ENCODE assay signal across 8 cellular contexts in genomic region chr10:7409045-7409731, GRCh38. TPM values are rescaled to one million over a fixed set of nuclear protein-coding genes. Genes with fewer than 3 reads are reported as not detected.
DNase-seq lines count a peak whose midpoint lies in the region; ATAC-seq, FAIRE-seq and TF ChIP-seq lines count a peak whose summit lies in the region.

No MANE protein-coding gene starts in this region.

- H2BK5ac ChIP-seq in trophoblast cell (ENCODE audit: low read depth, low read length, poor library complexity) = no peak overlapping the region

- no peak overlapping the region for H3K14ac ChIP-seq in trophoblast cell (ENCODE audit: low read length)

- H3K9me3 ChIP-seq in KOPT-K1 (ENCODE audit: insufficient read depth, low read length, poor library complexity, severe bottlenecking) = no peaks in the 10 kb centered on the region
- H3K9me3 ChIP-seq in trophoblast cell (ENCODE audit: insufficient read depth, low read depth, low read length) = peaks cover 2% of the 10 kb centered on the region

- no peak for TF ChIP-seq CTCF in foreskin fibroblast (IDR thresholded peaks at IDR 0.05; ENCODE audit: low read depth, low read length)

- no peak overlapping the region for H2BK120ac ChIP-seq in trophoblast cell (ENCODE audit: insufficient read depth, low read length, poor library complexity)

- no peak overlapping the region for H2AK5ac ChIP-seq in trophoblast cell (ENCODE audit: low read length)

- H4K12ac ChIP-seq in trophoblast cell (ENCODE audit: low read depth, low read length) = no peak overlapping the region

- H4K91ac ChIP-seq in trophoblast cell (ENCODE audit: low read depth, low read length) = no peak overlapping the region

- no CpG with 5 or more reads among the region's 38 CpGs for WGBS in trophoblast cell (ENCODE audit: extremely low coverage, insufficient coverage, insufficient read length)

- H2AFZ ChIP-seq in trophoblast cell (ENCODE audit: insufficient read depth, low read length, poor library complexity) = no peak overlapping the region

- no peak overlapping the region for H3K9ac ChIP-seq in trophoblast cell (ENCODE audit: low read length)

- H3K4me2 ChIP-seq in trophoblast cell (ENCODE audit: low read length) = peak overlapping the region; percentile 87

- H3K27ac ChIP-seq in KOPT-K1 (ENCODE audit: low read depth, low read length, poor library complexity, severe bottlenecking) (peak overlapping the region; percentile 73), trophoblast cell (ENCODE audit: low read depth, low read length) (no peak overlapping the region)

- peaks cover 28 to 35% of the 10 kb centered on the region in 2 experiments for H3K4me1 ChIP-seq in trophoblast cell (ENCODE audit: control insufficient read depth in 1 of 2, insufficient read depth in 2 of 2, low read length in 2 of 2)

- H3K23ac ChIP-seq in trophoblast cell (ENCODE audit: low read length) = no peak overlapping the region

- H3K4ac ChIP-seq in trophoblast cell (ENCODE audit: low read depth, low read length) = no peak overlapping the region

- H3K36me3 ChIP-seq in KOPT-K1 (ENCODE audit: insufficient read depth, low read length) (peaks cover 11% of the 10 kb centered on the region; the same call in 1 of the 2 replicates), trophoblast cell (ENCODE audit: control insufficient read depth in 1 of 2, insufficient read depth in 2 of 2, low read length in 2 of 2) (no peaks in the 10 kb centered on the region)

- peaks cover 11% of the 10 kb centered on the region for H3K27me3 ChIP-seq in trophoblast cell (ENCODE audit: insufficient read depth, low read length)

- H2BK12ac ChIP-seq in trophoblast cell (ENCODE audit: low read length) = no peak overlapping the region

- H3K4me3 ChIP-seq in foreskin fibroblast (ENCODE audit: low read depth in 1 of 2, low read length in 2 of 2) (peak overlapping the region; percentile 47 to 66), trophoblast cell (ENCODE audit: low read depth, low read length) (peak overlapping the region; percentile 71)

- ATAC-seq in GM19452 (IDR thresholded peaks at IDR 0.05; ENCODE audit: unreplicated experiment) = peak; percentile 29
- no peak for ATAC-seq in HG03571 (IDR thresholded peaks at IDR 0.05; ENCODE audit: unreplicated experiment)

- no peak overlapping the region for H4K8ac ChIP-seq in trophoblast cell (ENCODE audit: low read depth, low read length)

- no peak overlapping the region for H3K18ac ChIP-seq in trophoblast cell (ENCODE audit: low read length)

- DNase-seq in CD1c-positive myeloid dendritic cell (ENCODE audit: extremely low spot score) = peak; percentile 44
- DNase-seq in activated T-cell treated with anti-CD3 and anti-CD28 coated beads for 48 hours (ENCODE audit: low read depth) = peak; percentile 59
- DNase-seq in foreskin fibroblast = peak in 1 of 2 donors; percentile 53
- peak in 1 of 2 donors; percentile 23 for DNase-seq in trophoblast cell
- no peak for DNase-seq in H54 (ENCODE audit: insufficient read length, low spot score)

- FAIRE-seq in H54 (lab: Jason Lieb, UNC) = no peak

- TF ChIP-seq POLR2A in H54 (IDR thresholded peaks at IDR 0.05; ENCODE audit: low read depth, low read length) = no peak

- H3K79me1 ChIP-seq in trophoblast cell (ENCODE audit: low read length) = peaks cover 12% of the 10 kb centered on the region

- peaks cover 8% of the 10 kb centered on the region for H3K79me2 ChIP-seq in trophoblast cell (ENCODE audit: control insufficient read depth, insufficient read depth, low read length, poor library complexity)

RNA-seq across cellular contexts. Expression of gene SFMBT2, which starts 1.6 kb away (rescaled TPM):
- polyA plus RNA-seq in trophoblast cell (2013) = 1.3 and 1.6 TPM in 2 replicates
